In the genomic region with DNA sequence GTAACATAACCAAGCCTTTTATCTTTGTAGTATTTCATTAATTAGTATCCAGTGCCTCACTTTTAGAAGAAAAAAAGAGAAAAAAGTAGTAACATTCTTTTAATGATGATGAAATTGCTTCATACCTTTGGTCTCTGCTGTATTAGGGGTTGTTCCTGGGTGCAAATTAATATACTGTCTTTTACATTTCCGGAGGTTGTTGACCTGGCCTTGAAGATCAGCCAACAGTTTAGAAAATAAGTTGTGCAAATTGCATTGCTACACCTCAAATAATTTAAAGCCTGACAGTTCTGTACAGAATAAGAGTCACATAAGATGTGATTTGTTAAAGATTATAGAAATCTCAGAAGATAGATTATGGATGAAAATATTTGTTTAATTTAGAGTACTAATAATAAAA, we compare ENCODE assay signal across 1 cellular context.
TF ChIP-seq lines count a peak whose summit lies in the region.

No MANE protein-coding gene starts in this region.

TF ChIP-seq in GM12878, 131 proteins besides CTCF, POLR2A, EP300 and RAD21:
- TF ChIP-seq MEF2B (IDR thresholded peaks at IDR 0.05; ENCODE audit: partially characterized antibody, poor library complexity, severe bottlenecking) (no peak), BCL11A (IDR thresholded peaks at IDR 0.05; ENCODE audit: low read depth, low read length) (no peak)
